ENCODE assay signal across 11 cellular contexts in the genomic region with DNA sequence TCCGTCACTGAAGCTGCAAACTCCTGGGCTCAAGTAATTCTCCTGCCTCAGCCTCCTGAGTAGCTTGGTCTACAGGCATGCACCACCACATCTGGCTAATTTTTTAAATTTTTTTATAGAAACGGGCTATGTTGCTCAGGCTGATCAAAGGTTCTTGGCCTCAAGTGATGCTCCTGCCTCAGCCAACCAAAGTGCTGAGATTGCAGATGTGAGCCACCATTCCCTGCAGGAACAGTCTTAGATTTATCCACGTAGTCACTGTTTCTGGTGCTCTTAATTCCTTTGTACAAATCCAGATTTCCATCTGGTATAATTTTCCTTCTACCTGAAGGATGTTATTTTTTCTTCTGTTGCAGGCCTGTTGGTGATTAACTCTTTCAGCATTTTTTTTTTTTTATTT.
"Had no signal": no experiment of that assay in that cellular context is flagged by ENCODE, and none has a peak within 500 bp of the region (broad histone marks: within the 10 kb centered on the region; RNA-seq: fewer than 3 reads in every experiment).

No MANE protein-coding gene starts in this region.

- FAIRE-seq: H1, H54 had no signal

- DNase-seq: GM23248, GOT3, H7, H9, HCEC 1CT, HFFc6 had no signal

- H3K4me1 ChIP-seq: HAP-1 had no signal

- H2AFZ ChIP-seq: GM23248, GM23338 had no signal

- H3K4me3 ChIP-seq: GM23248, GM23338, HAP-1 had no signal

- H3K27ac ChIP-seq: GM23248 had no signal

- H3K4me1 Mint-ChIP-seq: GM23338, H9 had no signal

- H3K4me3 Mint-ChIP-seq: GM23338, H9, HFFc6 had no signal

- H3K27ac Mint-ChIP-seq: GM23338, H9, HFFc6 had no signal

- H3K9ac ChIP-seq: GM23248 had no signal

- H3K4me2 ChIP-seq: GM23338 had no signal

- ATAC-seq: GM23338, HCT116 had no signal
